ENCODE assay signal across 17 cellular contexts in genomic region chr3:32613183-32613582, GRCh38. TPM values are rescaled to one million over a fixed set of nuclear protein-coding genes. Genes with fewer than 3 reads are reported as not detected.
A peak's percentile ranks its signal among the peaks of the same experiment; 100 is the strongest.
DNase-seq lines count a peak whose midpoint lies in the region; ATAC-seq and TF ChIP-seq lines count a peak whose summit lies in the region.
"Had no signal": no experiment of that assay in that cellular context is flagged by ENCODE, and none has a peak within 500 bp of the region (broad histone marks: within the 10 kb centered on the region; RNA-seq: fewer than 3 reads in every experiment).

No MANE protein-coding gene starts in this region.

- H3K4me1 ChIP-seq in esophagus muscularis mucosa = no peaks in the 10 kb centered on the region
- H3K4me1 ChIP-seq in upper lobe of right lung = peaks cover 4% of the 10 kb centered on the region
- H3K4me1 ChIP-seq: Caco-2 had no signal

- no peaks in the 10 kb centered on the region for H3K9me3 ChIP-seq in esophagus muscularis mucosa
- H3K9me3 ChIP-seq in upper lobe of right lung = no peaks in the 10 kb centered on the region
- H3K9me3 ChIP-seq: Caco-2 had no signal

- no peak overlapping the region for H3K4me3 ChIP-seq in esophagus muscularis mucosa
- no peak overlapping the region for H3K4me3 ChIP-seq in upper lobe of right lung

- DNase-seq in Right ventricle myocardium inferior (ENCODE audit: missing footprints) = no peak
- DNase-seq in cardiac septum (ENCODE audit: low spot score) = no peak
- peak; percentile 8 for DNase-seq in esophagus muscularis mucosa (ENCODE audit: extremely low spot score)
- no peak for DNase-seq in left ventricle myocardium superior
- no peak for DNase-seq in upper lobe of right lung
- DNase-seq in erythroblast (lab: John Stamatoyannopoulos, UW) = no peak
- DNase-seq in SKM-1 (lab: John Stamatoyannopoulos, UW; ENCODE audit: unreplicated experiment) = no peak
- DNase-seq: Caco-2, DMS53, NCI-H1436, NCI-H2081 treated with DMSO at 0.1 percent for 48 hours, NCI-H446, NCI-H774, SIG-M5 had no signal

- no peak for TF ChIP-seq EP300 in esophagus muscularis mucosa (IDR thresholded peaks at IDR 0.05)

- TF ChIP-seq CTCF in esophagus muscularis mucosa (IDR thresholded peaks at IDR 0.05) (no peak), upper lobe of right lung (IDR thresholded peaks at IDR 0.05) (no peak)

- H3K27ac ChIP-seq in esophagus muscularis mucosa (replicated peaks in 1 of 4) (no peak overlapping the region), upper lobe of right lung (no peak overlapping the region)

- intact Hi-C loops in Right ventricle myocardium inferior (cut with DNase I) (no loop called here), cardiac septum (cut with DNase I) (no loop called here), esophagus muscularis mucosa (cut with DNase I) (no loop called here), left ventricle myocardium superior (cut with micrococcal nuclease) (no loop called here), upper lobe of right lung (cut with DNase I) (no loop called here)

- ATAC-seq in Right ventricle myocardium inferior = peak; percentile 73
- ATAC-seq in left ventricle myocardium superior = peak; percentile 91
- ATAC-seq in HG03045 (IDR thresholded peaks at IDR 0.05; ENCODE audit: unreplicated experiment) = no peak
- no peak for ATAC-seq in upper lobe of right lung
- ATAC-seq: HCT116, Panc1 had no signal

- H3K36me3 ChIP-seq in esophagus muscularis mucosa (no peaks in the 10 kb centered on the region), upper lobe of right lung (no peaks in the 10 kb centered on the region)

- WGBS in esophagus muscularis mucosa = 90% methylated on average over 4 of the region's 4 CpGs

- H3K27me3 ChIP-seq in esophagus muscularis mucosa (no peaks in the 10 kb centered on the region), upper lobe of right lung (no peaks in the 10 kb centered on the region)

- TF ChIP-seq POLR2A in esophagus muscularis mucosa (IDR thresholded peaks at IDR 0.05; ENCODE audit: low read depth) (no peak), erythroblast (IDR thresholded peaks at IDR 0.05; ENCODE audit: low read length) (no peak)

RNA-seq across cellular contexts. Expression of gene DYNC1LI1, which starts 42.5 kb away (rescaled TPM):
- total RNA-seq in Right ventricle myocardium inferior = 53.6 TPM
- total RNA-seq in cardiac septum = 56.8 TPM
- 10 to 100 TPM; 30.0 to 38.2 (median 32.5) TPM for total RNA-seq in esophagus muscularis mucosa
- total RNA-seq in left ventricle myocardium superior = 53.5 TPM
- 37.8 TPM for total RNA-seq in upper lobe of right lung

Comparison
In these comparisons a context has a peak if more than half of its experiments do, and no peak if none do; other contexts are left out.
1. ATAC-seq: peak in Right ventricle myocardium inferior (single experiment) and left ventricle myocardium superior (single experiment); none in HG03045 (single experiment) and upper lobe of right lung (single experiment).